ENCODE assay signal across 11 cellular contexts in genomic region chr7:138515001-138515528, GRCh38. TPM values are rescaled to one million over a fixed set of nuclear protein-coding genes. Genes with fewer than 3 reads are reported as not detected.
A peak's percentile ranks its signal among the peaks of the same experiment; 100 is the strongest.
DNase-seq lines count a peak whose midpoint lies in the region; ATAC-seq and TF ChIP-seq lines count a peak whose summit lies in the region.
"Had no signal": no experiment of that assay in that cellular context is flagged by ENCODE, and none has a peak within 500 bp of the region (broad histone marks: within the 10 kb centered on the region; RNA-seq: fewer than 3 reads in every experiment).

No MANE protein-coding gene starts in this region.

- no peak overlapping the region for H3K4me3 ChIP-seq in mucosa of descending colon
- H3K4me3 ChIP-seq: lung had no signal

- intact Hi-C loops in mucosa of descending colon (cut with DNase I, micrococcal nuclease) = no loop called here

- no peaks in the 10 kb centered on the region for H3K36me3 ChIP-seq in mucosa of descending colon (ENCODE audit: low read depth)

- peak; percentile 73 for ATAC-seq in GM18873 (IDR thresholded peaks at IDR 0.05; ENCODE audit: low FRiP score, unreplicated experiment)
- peak; percentile 92 for ATAC-seq in HG02759 (IDR thresholded peaks at IDR 0.05; ENCODE audit: unreplicated experiment)
- peak; percentile 26 for ATAC-seq in mucosa of descending colon
- ATAC-seq: PC-3 had no signal

- in situ Hi-C loops in ACHN (cut with HindIII; ENCODE audit: low pct_ligation_motif_present, low pct_unique_long_range_greater_than_20kb, low sequenced_read_pairs) = no loop called here

- TF ChIP-seq CTCF in mucosa of descending colon (IDR thresholded peaks at IDR 0.05) = no peak

- H3K4me1 ChIP-seq in mucosa of descending colon (ENCODE audit: low read depth) = no peaks in the 10 kb centered on the region

- H3K9me3 ChIP-seq in mucosa of descending colon = no peaks in the 10 kb centered on the region

- DNase-seq in NAMALWA (ENCODE audit: low spot score) (peak; percentile 30), mucosa of descending colon (no peak), NCI-H1694 treated with DMSO at 0.1 percent for 48 hours (lab: John Stamatoyannopoulos, UW) (no peak), cerebellar nuclear complex (lab: John Stamatoyannopoulos, UW) (no peak), ACHN (no peak)
- DNase-seq: hippocampal formation, NCI-H1417 treated with DMSO at 0.1 percent for 48 hours, PC-3 had no signal

RNA-seq across cellular contexts. Expression of gene TRIM24, which starts 55.0 kb away (rescaled TPM):
- 10 to 100 TPM; 17.5 to 21.2 (median 18.9) TPM for total RNA-seq in mucosa of descending colon

Comparison
In these comparisons a context has a peak if more than half of its experiments do, and no peak if none do; other contexts are left out.
1. ATAC-seq: peak in every context shown above with its lines; median percentile 92 in HG02759; 73 in GM18873; 26 in mucosa of descending colon.